Comparison of ENCODE assay signal across 11 cellular contexts in the genomic region with DNA sequence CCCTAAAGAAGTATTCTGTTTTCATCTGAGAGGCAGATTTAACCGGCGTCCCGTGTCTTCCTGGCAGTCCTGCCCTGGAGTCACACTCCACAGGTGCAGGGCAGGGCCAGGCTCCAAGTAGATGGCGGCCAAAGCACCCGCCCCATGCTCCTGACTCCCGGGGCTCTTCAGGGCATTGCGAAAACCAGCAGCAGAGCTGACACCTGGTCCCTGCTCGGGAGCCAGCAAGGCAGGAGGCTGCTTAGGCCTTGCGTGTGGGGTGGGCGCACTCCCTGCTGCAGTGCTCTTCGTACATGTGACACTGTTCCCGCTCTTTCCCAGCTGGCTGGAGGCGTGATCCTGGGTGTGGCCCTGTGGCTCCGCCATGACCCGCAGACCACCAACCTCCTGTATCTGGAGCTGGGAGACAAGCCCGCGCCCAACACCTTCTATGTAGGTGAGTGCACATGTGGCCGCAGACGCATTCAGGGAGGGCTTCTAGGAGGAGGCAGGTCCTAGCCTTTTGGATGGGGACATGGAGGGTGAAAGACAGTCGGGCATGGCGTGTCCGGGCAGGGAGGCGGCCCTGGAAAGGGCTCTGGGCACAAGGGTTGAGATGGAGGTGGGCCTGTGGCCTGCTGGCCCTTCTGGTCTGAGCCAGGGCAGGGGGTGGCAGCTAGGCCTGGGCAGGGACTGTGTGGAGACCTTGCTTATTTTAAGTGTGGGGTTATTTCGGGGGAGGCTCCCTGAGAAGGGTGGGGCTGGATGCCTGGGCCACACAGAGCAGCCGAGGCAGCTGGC. TPM values are rescaled to one million over a fixed set of nuclear protein-coding genes. Genes with fewer than 3 reads are reported as not detected.
DNase-seq lines count a peak whose midpoint lies in the region; ATAC-seq and TF ChIP-seq lines count a peak whose summit lies in the region.
"Had no signal": no experiment of that assay in that cellular context is flagged by ENCODE, and none has a peak within 500 bp of the region (broad histone marks: within the 10 kb centered on the region; RNA-seq: fewer than 3 reads in every experiment).

No MANE protein-coding gene starts in this region.

- H4K20me1 ChIP-seq in smooth muscle cell (ENCODE audit: low read depth): peaks cover 95% of the 10 kb centered on the region

- no peaks in the 10 kb centered on the region for H3K9me3 Mint-ChIP-seq in activated naive CD8-positive, alpha-beta T cell (ENCODE audit: low read depth)
- H3K9me3 Mint-ChIP-seq in activated naive CD8-positive, alpha-beta T cell treated with anti-CD3 and anti-CD28 coated beads, Interleukin-2, amount 50 U/mL, for 24 hours: no peaks in the 10 kb centered on the region

- no peak overlapping the region for H3K4me3 Mint-ChIP-seq in activated naive CD8-positive, alpha-beta T cell
- H3K4me3 Mint-ChIP-seq in activated naive CD8-positive, alpha-beta T cell treated with anti-CD3 and anti-CD28 coated beads, Interleukin-2, amount 50 U/mL, for 24 hours: no peak overlapping the region

- 76 to 80% methylated on average over 23 to 24 of the region's 25 CpGs for WGBS in tibial nerve, 2 donors
- 93% methylated on average over 25 of the region's 25 CpGs for WGBS in smooth muscle cell (ENCODE audit: low lambda C conversion rate)

- ATAC-seq in activated naive CD8-positive, alpha-beta T cell treated with anti-CD3 and anti-CD28 coated beads, Interleukin-2, amount 50 U/mL, for 24 hours: no peak

- no peaks in the 10 kb centered on the region for H3K27me3 ChIP-seq in colonic mucosa
- H3K27me3 ChIP-seq in muscle layer of colon (ENCODE audit: control insufficient read depth in 1 of 2, insufficient read depth in 2 of 2, low read length in 2 of 2): no peaks in the 10 kb centered on the region
- no peaks in the 10 kb centered on the region for H3K27me3 ChIP-seq in tibial nerve
- H3K27me3 ChIP-seq in smooth muscle cell (ENCODE audit: low read depth): no peaks in the 10 kb centered on the region

- H3K27me3 Mint-ChIP-seq in activated naive CD8-positive, alpha-beta T cell: no peaks in the 10 kb centered on the region
- no peaks in the 10 kb centered on the region for H3K27me3 Mint-ChIP-seq in activated naive CD8-positive, alpha-beta T cell treated with anti-CD3 and anti-CD28 coated beads, Interleukin-2, amount 50 U/mL, for 24 hours

- intact Hi-C loops in colonic mucosa (cut with DNase I): no loop called here

- H3K36me3 ChIP-seq in colonic mucosa (peaks cover under 1% of the 10 kb centered on the region), muscle layer of colon (ENCODE audit: insufficient read depth, low read length) (peaks cover 18% of the 10 kb centered on the region), tibial nerve (peaks cover 0 to 53% (median 13%) of the 10 kb centered on the region in 3 donors), smooth muscle cell (ENCODE audit: low read depth) (no peaks in the 10 kb centered on the region)

- H3F3A ChIP-seq in smooth muscle cell (ENCODE audit: low read depth): no peaks in the 10 kb centered on the region

- H3K4me2 ChIP-seq in smooth muscle cell: no peak overlapping the region

- H3K27ac Mint-ChIP-seq in activated naive CD8-positive, alpha-beta T cell: peak overlapping the region; percentile 68
- no peak overlapping the region for H3K27ac Mint-ChIP-seq in activated naive CD8-positive, alpha-beta T cell treated with anti-CD3 and anti-CD28 coated beads, Interleukin-2, amount 50 U/mL, for 24 hours

- TF ChIP-seq CTCF in colonic mucosa (IDR thresholded peaks at IDR 0.05) (no peak), tibial nerve (IDR thresholded peaks at IDR 0.05) (no peak), smooth muscle cell (IDR thresholded peaks at IDR 0.05; ENCODE audit: borderline replicate concordance, insufficient read depth, poor library complexity, severe bottlenecking) (no peak)

- H3K9ac ChIP-seq in colonic mucosa (ENCODE audit: low read depth in 2 of 2, low read length in 2 of 2) (peak overlapping the region in 1 of 2 donors; percentile 30), muscle layer of colon (ENCODE audit: low read length) (peak overlapping the region; percentile 53), smooth muscle cell (ENCODE audit: low read depth) (no peak overlapping the region)

- no peak for TF ChIP-seq EP300 in tibial nerve (IDR thresholded peaks at IDR 0.05)

- peaks cover 22% of the 10 kb centered on the region for H3K4me1 Mint-ChIP-seq in activated naive CD8-positive, alpha-beta T cell (ENCODE audit: low read depth)
- peaks cover 39% of the 10 kb centered on the region for H3K4me1 Mint-ChIP-seq in activated naive CD8-positive, alpha-beta T cell treated with anti-CD3 and anti-CD28 coated beads, Interleukin-2, amount 50 U/mL, for 24 hours

- DNase-seq in activated naive CD8-positive, alpha-beta T cell treated with anti-CD3 and anti-CD28 coated beads, Interleukin-2, amount 50 U/mL, for 24 hours: no peak
- DNase-seq in colonic mucosa (no peak), tibial nerve (ENCODE audit: low spot score in 2 of 2) (no peak), smooth muscle cell (lab: John Stamatoyannopoulos, UW; ENCODE audit: unreplicated experiment) (no peak), DMS53 treated with DMSO at 0.1 percent for 48 hours (lab: John Stamatoyannopoulos, UW; ENCODE audit: unreplicated experiment) (no peak), LoVo (ENCODE audit: low spot score) (no peak)
- DNase-seq: NCI-H510A treated with DMSO at 0.1 percent for 48 hours, occipital lobe had no signal

- no peak overlapping the region for H3K4me3 ChIP-seq in colonic mucosa
- peak overlapping the region in 1 of 2 donors; percentile 32 for H3K4me3 ChIP-seq in muscle layer of colon (ENCODE audit: low read depth in 1 of 2, low read length in 2 of 2)
- H3K4me3 ChIP-seq in tibial nerve: no peak overlapping the region
- no peak overlapping the region for H3K4me3 ChIP-seq in smooth muscle cell

- H3K79me2 ChIP-seq in smooth muscle cell (ENCODE audit: low read depth): peaks cover 62% of the 10 kb centered on the region

- no peak for TF ChIP-seq POLR2A in tibial nerve (IDR thresholded peaks at IDR 0.05)

- no peak overlapping the region for H2AFZ ChIP-seq in smooth muscle cell (ENCODE audit: low read depth)

- H3K4me1 ChIP-seq in colonic mucosa (no peaks in the 10 kb centered on the region), muscle layer of colon (ENCODE audit: insufficient read depth, low read length) (peaks cover 72% of the 10 kb centered on the region), tibial nerve (peaks cover 10 to 97% (median 70%) of the 10 kb centered on the region in 4 donors), smooth muscle cell (ENCODE audit: low read depth) (no peaks in the 10 kb centered on the region)

- H3K36me3 Mint-ChIP-seq in activated naive CD8-positive, alpha-beta T cell: no peaks in the 10 kb centered on the region
- peaks cover 2% of the 10 kb centered on the region for H3K36me3 Mint-ChIP-seq in activated naive CD8-positive, alpha-beta T cell treated with anti-CD3 and anti-CD28 coated beads, Interleukin-2, amount 50 U/mL, for 24 hours (ENCODE audit: low read depth)

- peak overlapping the region; percentile 8 for H3K27ac ChIP-seq in colonic mucosa
- H3K27ac ChIP-seq in muscle layer of colon (ENCODE audit: low read depth, low read length): peak overlapping the region; percentile 97
- peak overlapping the region in 3 of 4 donors; percentile 74 to 75 (median 74) for H3K27ac ChIP-seq in tibial nerve
- no peak overlapping the region for H3K27ac ChIP-seq in smooth muscle cell (ENCODE audit: low read depth)

- H3K9me3 ChIP-seq in colonic mucosa (no peaks in the 10 kb centered on the region), muscle layer of colon (ENCODE audit: low read length) (no peaks in the 10 kb centered on the region), tibial nerve (no peaks in the 10 kb centered on the region), smooth muscle cell (replicated peaks; ENCODE audit: low read depth) (no peaks in the 10 kb centered on the region)

RNA-seq across cellular contexts. Expression of gene TSSC4, which starts 10.3 kb away (rescaled TPM):
- total RNA-seq in colonic mucosa: 10 to 100 TPM; 35.6 to 59.0 TPM
- 10 to 100 TPM; 44.8 to 54.3 (median 49.1) TPM for total RNA-seq in tibial nerve
- total RNA-seq in smooth muscle cell: 27.7 and 32.5 TPM in 2 replicates
- 80.2 and 82.3 TPM in 2 replicates for polyA plus RNA-seq in smooth muscle cell

RNA-seq across cellular contexts. Expression of gene CD81, which starts 13.2 kb away (rescaled TPM):
- 100 to 1,000 TPM; 185 to 208 TPM for total RNA-seq in colonic mucosa
- 100 to 1,000 TPM; 650 to 822 (median 674) TPM for total RNA-seq in tibial nerve
- total RNA-seq in smooth muscle cell: 191 and 219 TPM in 2 replicates
- 519 and 543 TPM in 2 replicates for polyA plus RNA-seq in smooth muscle cell

RNA-seq across cellular contexts. Expression of gene TRPM5, which starts 54.0 kb away (rescaled TPM):
- total RNA-seq in colonic mucosa: 1 to 10 TPM; 1.3 to 1.9 TPM
- total RNA-seq in tibial nerve: not detected
- total RNA-seq in smooth muscle cell: not detected in 2 replicates
- 0.06 TPM in 1 of 2 replicates, not detected in the other for polyA plus RNA-seq in smooth muscle cell
- total RNA-seq: frontal cortex, occipital lobe had no signal

RNA-seq across cellular contexts. Expression of gene KCNQ1, which starts 54.5 kb away (rescaled TPM):
- 10 to 100 TPM; 51.4 to 55.8 TPM for total RNA-seq in colonic mucosa
- 10 to 100 TPM in 1 of 4 donors, 1 to 10 TPM in 3; 3.5 to 11.4 (median 7.5) TPM for total RNA-seq in tibial nerve
- total RNA-seq in smooth muscle cell: 0.45 and 2.3 TPM in 2 replicates
- 1.3 and 2.8 TPM in 2 replicates for polyA plus RNA-seq in smooth muscle cell
